In the genomic region with DNA sequence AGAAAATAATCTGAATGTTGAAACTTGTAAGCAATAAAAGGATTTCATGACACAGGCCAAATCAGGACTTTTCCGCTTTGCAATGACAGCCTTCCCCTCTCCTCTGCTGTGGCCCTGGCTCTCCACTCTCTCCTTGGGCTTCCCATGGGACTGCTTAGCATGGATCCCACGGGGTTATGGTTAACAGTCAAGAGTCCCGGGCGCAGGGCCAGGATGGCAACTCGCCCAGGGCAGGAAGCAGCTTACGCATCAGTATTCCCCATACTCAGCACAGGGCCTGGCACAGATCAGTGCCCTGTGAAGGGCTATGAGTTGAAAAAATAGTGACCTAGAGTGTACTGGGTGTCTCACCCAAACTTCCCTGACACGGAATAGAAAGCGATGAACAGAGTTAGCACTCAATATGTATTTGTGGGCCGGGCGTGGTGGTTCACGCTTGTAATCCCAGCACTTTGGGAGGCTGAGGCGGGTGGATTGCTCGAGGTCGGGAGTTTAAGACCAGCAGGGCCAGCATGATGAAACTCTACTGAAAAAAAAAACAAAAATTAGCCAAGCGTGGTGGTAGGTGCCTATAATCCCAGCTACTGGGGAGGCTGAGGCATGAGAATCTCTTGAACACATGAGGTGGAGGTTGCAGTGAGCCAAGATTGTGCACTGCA, we compare ENCODE assay signal across 9 cellular contexts. TPM values are rescaled to one million over a fixed set of nuclear protein-coding genes. Genes with fewer than 3 reads are reported as not detected.
A peak's percentile ranks its signal among the peaks of the same experiment; 100 is the strongest.
DNase-seq lines count a peak whose midpoint lies in the region; ATAC-seq, FAIRE-seq and TF ChIP-seq lines count a peak whose summit lies in the region.
"Had no signal": no experiment of that assay in that cellular context is flagged by ENCODE, and none has a peak within 500 bp of the region (broad histone marks: within the 10 kb centered on the region; RNA-seq: fewer than 3 reads in every experiment).

No MANE protein-coding gene starts in this region.

- TF ChIP-seq CTCF in breast epithelium (IDR thresholded peaks at IDR 0.05): no peak

- no peaks in the 10 kb centered on the region for H3K9me3 ChIP-seq in breast epithelium

- H3K27ac Mint-ChIP-seq in stimulated activated effector memory CD8-positive, alpha-beta T cell treated with anti-CD3 and anti-CD28 coated beads, Interleukin-12 subunit alpha, Interleukin-12 subunit beta, amount 100 ng/mL, for 72 hours: no peak overlapping the region
- H3K27ac Mint-ChIP-seq: activated B cell treated with CpG ODN at 0.5 μM for 24 hours had no signal

- H3K36me3 Mint-ChIP-seq in stimulated activated effector memory CD8-positive, alpha-beta T cell treated with anti-CD3 and anti-CD28 coated beads, Interleukin-12 subunit alpha, Interleukin-12 subunit beta, amount 100 ng/mL, for 72 hours: no peaks in the 10 kb centered on the region

- no peak overlapping the region for H3K4me3 ChIP-seq in breast epithelium

- DNase-seq in AG08396 (ENCODE audit: low spot score) (peak; percentile 45), NCI-H1436 treated with DMSO at 0.1 percent for 48 hours (lab: John Stamatoyannopoulos, UW) (peak; percentile 85), breast epithelium (ENCODE audit: low spot score in 2 of 2) (peak; percentile 84 to 90), lung microvascular endothelial cell (ENCODE audit: low read depth in 2 of 2) (peak; percentile 91 to 95), GM19239 (ENCODE audit: insufficient read length, low spot score) (no peak)
- DNase-seq in activated CD4-positive, alpha-beta T cell treated with anti-CD3 and anti-CD28 coated beads, Interleukin-2, amount 50 U/mL, for 48 hours: no peak
- DNase-seq in stimulated activated effector memory CD8-positive, alpha-beta T cell treated with anti-CD3 and anti-CD28 coated beads, Interleukin-12 subunit alpha, Interleukin-12 subunit beta, amount 100 ng/mL, for 72 hours (ENCODE audit: low spot score in 2 of 2): no peak
- DNase-seq: activated B cell treated with CpG ODN at 0.5 μM for 24 hours had no signal

- peak overlapping the region in 1 of 2 donors; percentile 29 for H3K27ac ChIP-seq in breast epithelium

- intact Hi-C loops in breast epithelium (cut with DNase I; ENCODE audit: low total_unique reads): no loop called here

- no peak for FAIRE-seq in GM19239 (lab: Jason Lieb, UNC)

- no peaks in the 10 kb centered on the region for H3K9me3 Mint-ChIP-seq in stimulated activated effector memory CD8-positive, alpha-beta T cell treated with anti-CD3 and anti-CD28 coated beads, Interleukin-12 subunit alpha, Interleukin-12 subunit beta, amount 100 ng/mL, for 72 hours
- H3K9me3 Mint-ChIP-seq: activated B cell treated with CpG ODN at 0.5 μM for 24 hours had no signal

- no peak for ATAC-seq in GM21423 (IDR thresholded peaks at IDR 0.05; ENCODE audit: unreplicated experiment)
- ATAC-seq in stimulated activated effector memory CD8-positive, alpha-beta T cell treated with anti-CD3 and anti-CD28 coated beads, Interleukin-12 subunit alpha, Interleukin-12 subunit beta, amount 100 ng/mL, for 72 hours: no peak

- H3K36me3 ChIP-seq in breast epithelium: no peaks in the 10 kb centered on the region

- H3K4me3 Mint-ChIP-seq in stimulated activated effector memory CD8-positive, alpha-beta T cell treated with anti-CD3 and anti-CD28 coated beads, Interleukin-12 subunit alpha, Interleukin-12 subunit beta, amount 100 ng/mL, for 72 hours: no peak overlapping the region
- H3K4me3 Mint-ChIP-seq: activated B cell treated with CpG ODN at 0.5 μM for 24 hours had no signal

- no peaks in the 10 kb centered on the region for H3K4me1 Mint-ChIP-seq in stimulated activated effector memory CD8-positive, alpha-beta T cell treated with anti-CD3 and anti-CD28 coated beads, Interleukin-12 subunit alpha, Interleukin-12 subunit beta, amount 100 ng/mL, for 72 hours
- H3K4me1 Mint-ChIP-seq: activated B cell treated with CpG ODN at 0.5 μM for 24 hours had no signal

- peaks cover 0 to 9% of the 10 kb centered on the region in 2 donors for H3K4me1 ChIP-seq in breast epithelium

- TF ChIP-seq POLR2A in breast epithelium (IDR thresholded peaks at IDR 0.05): no peak

- H3K27me3 ChIP-seq in breast epithelium: no peaks in the 10 kb centered on the region

RNA-seq across cellular contexts. Expression of gene GRHL3, which starts 29.1 kb away (rescaled TPM):
- 1 to 10 TPM in 1 of 3 donors, under 1 TPM in 1, not detected in 1; 0.98 to 4.0 TPM for total RNA-seq in breast epithelium
- not detected in 2 replicates for total RNA-seq in lung microvascular endothelial cell

Comparison
In these comparisons a context has a peak if more than half of its experiments do, and no peak if none do; other contexts are left out.
1. DNase-seq: peak in AG08396 (single experiment), NCI-H1436 treated with DMSO at 0.1 percent for 48 hours (single experiment), breast epithelium (2 of 2) and lung microvascular endothelial cell (2 of 2); none in activated CD4-positive, alpha-beta T cell treated with anti-CD3 and anti-CD28 coated beads, Interleukin-2, amount 50 U/mL, for 48 hours (0 of 2), stimulated activated effector memory CD8-positive, alpha-beta T cell treated with anti-CD3 and anti-CD28 coated beads, Interleukin-12 subunit alpha, Interleukin-12 subunit beta, amount 100 ng/mL, for 72 hours (0 of 2) and GM19239 (single experiment).